In genomic region chr2:7685342-7686015, GRCh38 we compare ENCODE assay signal across 2 cellular contexts.
TF ChIP-seq lines count a peak whose summit lies in the region.

No MANE protein-coding gene starts in this region.

TF ChIP-seq in A549, 52 proteins besides CTCF, POLR2A, EP300 and RAD21:
- TF ChIP-seq ELK1 (IDR thresholded peaks at IDR 0.05; ENCODE audit: low read depth, low read length) (no peak), GATA3 (IDR thresholded peaks at IDR 0.05; ENCODE audit: borderline replicate concordance) (no peak), RNF2 (IDR thresholded peaks at IDR 0.05; ENCODE audit: borderline replicate concordance, low read depth) (no peak), HMGXB4 (CRISPR knock-in tag; IDR thresholded peaks at IDR 0.05; ENCODE audit: borderline replicate concordance) (no peak), ZC3H11A (IDR thresholded peaks at IDR 0.05) (no peak), FOSL2 (IDR thresholded peaks at IDR 0.05) (no peak), FOSL2 (CRISPR knock-in tag; IDR thresholded peaks at IDR 0.05) (no peak), FOSB (CRISPR knock-in tag; IDR thresholded peaks at IDR 0.05) (no peak), ESRRA (IDR thresholded peaks at IDR 0.05; ENCODE audit: borderline replicate concordance, low read length) (no peak), CHD4 (IDR thresholded peaks at IDR 0.05; ENCODE audit: borderline replicate concordance) (no peak), CBX8 (IDR thresholded peaks at IDR 0.05) (no peak), TFCP2L1 (CRISPR knock-in tag; IDR thresholded peaks at IDR 0.05) (no peak), SREBF2 (IDR thresholded peaks at IDR 0.05) (no peak), RFX5 (IDR thresholded peaks at IDR 0.05) (no peak), EHF (CRISPR knock-in tag; IDR thresholded peaks at IDR 0.05) (no peak), ZFP36 (IDR thresholded peaks at IDR 0.05; ENCODE audit: borderline replicate concordance, partially characterized antibody) (no peak), CBX2 (IDR thresholded peaks at IDR 0.05; ENCODE audit: borderline replicate concordance, low read depth) (no peak), NFE2L2 (conservative IDR thresholded peaks at IDR 0.05; ENCODE audit: low read length) (no peak)

TF ChIP-seq in GM23338, 12 proteins besides CTCF, POLR2A, EP300 and RAD21 (continued from another document):
- TF ChIP-seq REST (IDR thresholded peaks at IDR 0.05; ENCODE audit: unreplicated experiment) (no peak), POLR2AphosphoS5 (IDR thresholded peaks at IDR 0.05; ENCODE audit: low read depth) (no peak), STAT1 (IDR thresholded peaks at IDR 0.05; ENCODE audit: unreplicated experiment) (no peak), EZH2 (IDR thresholded peaks at IDR 0.05; ENCODE audit: low read depth, unreplicated experiment) (no peak), ZNF114 (CRISPR knock-in tag; IDR thresholded peaks at IDR 0.05) (no peak), NANOG (IDR thresholded peaks at IDR 0.05; ENCODE audit: borderline replicate concordance) (no peak), CREB1 (CRISPR knock-in tag; IDR thresholded peaks at IDR 0.05; ENCODE audit: low read depth) (no peak), ETS1 (IDR thresholded peaks at IDR 0.05) (no peak), JUNB (IDR thresholded peaks at IDR 0.05; ENCODE audit: unreplicated experiment) (no peak), ZNF462 (CRISPR knock-in tag; IDR thresholded peaks at IDR 0.05) (no peak)
